In the genomic region with DNA sequence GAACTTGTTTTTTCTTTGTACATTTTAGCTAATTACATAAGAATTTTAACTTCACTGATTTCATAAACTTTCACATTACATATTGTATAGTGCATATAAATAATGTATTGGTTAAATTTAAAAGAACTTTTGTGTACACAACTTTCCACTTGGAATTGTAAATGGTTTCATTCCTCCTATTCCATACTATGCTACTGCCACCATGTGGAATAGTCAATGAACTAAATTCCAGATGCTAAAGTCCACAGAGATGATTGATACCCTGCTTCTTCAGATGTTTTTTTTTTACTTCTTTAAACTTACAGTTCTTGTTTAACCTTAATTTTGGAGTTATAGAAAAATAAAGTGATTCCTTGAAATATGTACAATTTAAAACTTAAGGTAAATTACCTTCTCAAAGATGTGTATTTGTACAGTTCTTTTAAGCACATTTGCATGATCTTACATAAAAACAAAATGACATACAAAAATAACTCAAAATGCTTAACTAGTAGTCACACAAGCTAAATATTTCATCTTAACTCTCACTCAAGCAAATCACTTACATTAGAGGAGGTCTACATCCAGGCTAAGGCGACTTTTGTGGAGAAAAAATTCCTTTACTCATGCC, we compare ENCODE assay signal across 1 cellular context.
A peak's percentile ranks its signal among the peaks of the same experiment; 100 is the strongest.
TF ChIP-seq lines count a peak whose summit lies in the region.

No MANE protein-coding gene starts in this region.

TF ChIP-seq in IMR-90, 13 proteins besides CTCF, POLR2A, EP300 and RAD21:
- TF ChIP-seq SMC3 (IDR thresholded peaks at IDR 0.05; ENCODE audit: low read depth, low read length) = peak; percentile 75
- no peak for TF ChIP-seq MAZ (IDR thresholded peaks at IDR 0.05; ENCODE audit: borderline replicate concordance, low read depth, low read length)
TF ChIP-seq in IMR-90: peak in this region for 1.
